In the genomic region with DNA sequence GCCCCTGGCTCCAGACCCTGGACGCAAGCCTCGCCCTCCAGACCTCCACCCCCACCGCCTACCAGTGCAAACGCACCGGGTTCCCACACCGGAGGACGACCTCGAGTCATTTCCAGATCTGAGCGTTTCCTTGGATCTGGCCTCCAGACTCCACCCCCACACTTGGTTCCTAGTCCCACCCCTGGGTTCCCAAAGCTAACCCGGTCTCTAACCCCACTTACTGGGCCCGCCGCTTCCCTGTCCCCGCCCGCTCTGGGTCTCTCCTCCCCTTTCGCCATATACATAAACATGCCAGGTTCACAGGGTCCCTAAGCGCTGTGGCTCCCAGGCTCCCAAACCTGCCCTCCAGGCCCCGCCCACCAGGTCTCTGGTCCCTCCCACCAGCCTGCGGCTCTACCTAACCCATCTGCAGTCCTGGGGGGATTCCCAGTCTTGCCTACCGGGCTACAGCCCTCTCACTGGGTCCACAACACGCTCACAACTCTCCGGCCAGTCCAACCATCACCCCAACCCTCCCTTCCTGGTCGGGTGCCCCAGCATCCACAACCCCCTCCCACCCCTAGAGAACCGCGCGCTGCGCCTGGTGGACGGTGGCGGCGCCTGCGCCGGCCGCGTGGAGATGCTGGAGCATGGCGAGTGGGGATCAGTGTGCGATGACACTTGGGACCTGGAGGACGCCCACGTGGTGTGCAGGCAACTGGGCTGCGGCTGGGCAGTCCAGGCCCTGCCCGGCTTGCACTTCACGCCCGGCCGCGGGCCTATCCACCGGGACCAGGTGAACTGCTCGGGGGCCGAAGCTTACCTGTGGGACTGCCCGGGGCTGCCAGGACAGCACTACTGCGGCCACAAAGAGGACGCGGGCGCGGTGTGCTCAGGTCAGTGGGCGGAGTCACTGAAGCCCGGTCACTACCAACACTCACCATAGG, we compare ENCODE assay signal across 1 cellular context.
TF ChIP-seq lines count a peak whose summit lies in the region.

No MANE protein-coding gene starts in this region.

TF ChIP-seq in GM23338, 12 proteins besides CTCF, POLR2A, EP300 and RAD21 (continued from another document):
- TF ChIP-seq, protein P1, sequence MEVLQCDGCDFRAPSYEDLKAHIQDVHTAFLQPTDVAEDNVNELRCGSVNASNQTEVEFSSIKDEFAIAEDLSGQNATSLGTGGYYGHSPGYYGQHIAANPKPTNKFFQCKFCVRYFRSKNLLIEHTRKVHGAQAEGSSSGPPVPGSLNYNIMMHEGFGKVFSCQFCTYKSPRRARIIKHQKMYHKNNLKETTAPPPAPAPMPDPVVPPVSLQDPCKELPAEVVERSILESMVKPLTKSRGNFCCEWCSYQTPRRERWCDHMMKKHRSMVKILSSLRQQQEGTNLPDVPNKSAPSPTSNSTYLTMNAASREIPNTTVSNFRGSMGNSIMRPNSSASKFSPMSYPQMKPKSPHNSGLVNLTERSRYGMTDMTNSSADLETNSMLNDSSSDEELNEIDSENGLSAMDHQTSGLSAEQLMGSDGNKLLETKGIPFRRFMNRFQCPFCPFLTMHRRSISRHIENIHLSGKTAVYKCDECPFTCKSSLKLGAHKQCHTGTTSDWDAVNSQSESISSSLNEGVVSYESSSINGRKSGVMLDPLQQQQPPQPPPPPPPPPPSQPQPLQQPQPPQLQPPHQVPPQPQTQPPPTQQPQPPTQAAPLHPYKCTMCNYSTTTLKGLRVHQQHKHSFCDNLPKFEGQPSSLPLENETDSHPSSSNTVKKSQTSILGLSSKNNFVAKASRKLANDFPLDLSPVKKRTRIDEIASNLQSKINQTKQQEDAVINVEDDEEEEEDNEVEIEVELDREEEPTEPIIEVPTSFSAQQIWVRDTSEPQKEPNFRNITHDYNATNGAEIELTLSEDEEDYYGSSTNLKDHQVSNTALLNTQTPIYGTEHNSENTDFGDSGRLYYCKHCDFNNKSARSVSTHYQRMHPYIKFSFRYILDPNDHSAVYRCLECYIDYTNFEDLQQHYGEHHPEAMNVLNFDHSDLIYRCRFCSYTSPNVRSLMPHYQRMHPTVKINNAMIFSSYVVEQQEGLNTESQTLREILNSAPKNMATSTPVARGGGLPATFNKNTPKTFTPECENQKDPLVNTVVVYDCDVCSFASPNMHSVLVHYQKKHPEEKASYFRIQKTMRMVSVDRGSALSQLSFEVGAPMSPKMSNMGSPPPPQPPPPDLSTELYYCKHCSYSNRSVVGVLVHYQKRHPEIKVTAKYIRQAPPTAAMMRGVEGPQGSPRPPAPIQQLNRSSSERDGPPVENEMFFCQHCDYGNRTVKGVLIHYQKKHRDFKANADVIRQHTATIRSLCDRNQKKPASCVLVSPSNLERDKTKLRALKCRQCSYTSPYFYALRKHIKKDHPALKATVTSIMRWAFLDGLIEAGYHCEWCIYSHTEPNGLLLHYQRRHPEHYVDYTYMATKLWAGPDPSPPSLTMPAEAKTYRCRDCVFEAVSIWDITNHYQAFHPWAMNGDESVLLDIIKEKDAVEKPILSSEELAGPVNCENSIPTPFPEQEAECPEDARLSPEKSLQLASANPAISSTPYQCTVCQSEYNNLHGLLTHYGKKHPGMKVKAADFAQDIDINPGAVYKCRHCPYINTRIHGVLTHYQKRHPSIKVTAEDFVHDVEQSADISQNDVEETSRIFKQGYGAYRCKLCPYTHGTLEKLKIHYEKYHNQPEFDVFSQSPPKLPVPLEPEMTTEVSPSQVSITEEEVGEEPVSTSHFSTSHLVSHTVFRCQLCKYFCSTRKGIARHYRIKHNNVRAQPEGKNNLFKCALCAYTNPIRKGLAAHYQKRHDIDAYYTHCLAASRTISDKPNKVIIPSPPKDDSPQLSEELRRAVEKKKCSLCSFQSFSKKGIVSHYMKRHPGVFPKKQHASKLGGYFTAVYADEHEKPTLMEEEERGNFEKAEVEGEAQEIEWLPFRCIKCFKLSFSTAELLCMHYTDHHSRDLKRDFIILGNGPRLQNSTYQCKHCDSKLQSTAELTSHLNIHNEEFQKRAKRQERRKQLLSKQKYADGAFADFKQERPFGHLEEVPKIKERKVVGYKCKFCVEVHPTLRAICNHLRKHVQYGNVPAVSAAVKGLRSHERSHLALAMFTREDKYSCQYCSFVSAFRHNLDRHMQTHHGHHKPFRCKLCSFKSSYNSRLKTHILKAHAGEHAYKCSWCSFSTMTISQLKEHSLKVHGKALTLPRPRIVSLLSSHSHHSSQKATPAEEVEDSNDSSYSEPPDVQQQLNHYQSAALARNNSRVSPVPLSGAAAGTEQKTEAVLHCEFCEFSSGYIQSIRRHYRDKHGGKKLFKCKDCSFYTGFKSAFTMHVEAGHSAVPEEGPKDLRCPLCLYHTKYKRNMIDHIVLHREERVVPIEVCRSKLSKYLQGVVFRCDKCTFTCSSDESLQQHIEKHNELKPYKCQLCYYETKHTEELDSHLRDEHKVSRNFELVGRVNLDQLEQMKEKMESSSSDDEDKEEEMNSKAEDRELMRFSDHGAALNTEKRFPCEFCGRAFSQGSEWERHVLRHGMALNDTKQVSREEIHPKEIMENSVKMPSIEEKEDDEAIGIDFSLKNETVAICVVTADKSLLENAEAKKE (CRISPR knock-in tag; IDR thresholded peaks at IDR 0.05): no peak
